8 cellular contexts compared by ENCODE assay signal in genomic region chr15:91049378-91050127, GRCh38.
DNase-seq lines count a peak whose midpoint lies in the region; ATAC-seq and FAIRE-seq lines count a peak whose summit lies in the region.

No MANE protein-coding gene starts in this region.

- H3K27ac ChIP-seq in substantia nigra (ENCODE audit: low read depth, low read length, poor library complexity, severe bottlenecking): no peak overlapping the region

- DNase-seq in AG20443 (ENCODE audit: low spot score) (peak; percentile 75), NCI-H345 (lab: John Stamatoyannopoulos, UW) (peak; percentile 43), middle frontal gyrus (ENCODE audit: extremely low spot score, low spot score) (peak; percentile 14), substantia nigra (lab: John Stamatoyannopoulos, UW) (peak in 34 of 49 donors; percentile 5 to 67 (median 35))
- DNase-seq in activated CD4-positive, alpha-beta T cell treated with anti-CD3 and anti-CD28 coated beads for 4 hours: peak; percentile 30 to 37

- ATAC-seq in GM18867 (IDR thresholded peaks at IDR 0.05; ENCODE audit: unreplicated experiment) (peak; percentile 81), HG03280 (IDR thresholded peaks at IDR 0.05; ENCODE audit: unreplicated experiment) (peak; percentile 87)

- FAIRE-seq in endometrium (lab: Jason Lieb, UNC): peak; percentile 51

Comparison
In these comparisons a context has a peak if more than half of its experiments do, and no peak if none do; other contexts are left out.
1. DNase-seq: peak in every context shown above with its lines; median percentile 75 in AG20443; 43 in NCI-H345; 35 in substantia nigra; 34 in activated CD4-positive, alpha-beta T cell treated with anti-CD3 and anti-CD28 coated beads for 4 hours; 14 in middle frontal gyrus.